16 cellular contexts compared by ENCODE assay signal in genomic region chr13:22592515-22592914, GRCh38.
"Had no signal": no experiment of that assay in that cellular context is flagged by ENCODE, and none has a peak within 500 bp of the region (broad histone marks: within the 10 kb centered on the region; RNA-seq: fewer than 3 reads in every experiment).

No MANE protein-coding gene starts in this region.

- H3K9me3 ChIP-seq: breast epithelium, thyroid gland had no signal

- H2AFZ ChIP-seq: parathyroid adenoma had no signal

- H3K27me3 ChIP-seq: breast epithelium, thyroid gland had no signal

- H3K36me3 Mint-ChIP-seq: activated naive CD4-positive, alpha-beta T cell treated with anti-CD3 and anti-CD28 coated beads, Interleukin-2, amount 50 U/mL, for 24 hours had no signal

- H3K27ac ChIP-seq: breast epithelium, dorsolateral prefrontal cortex, parathyroid adenoma, skin epidermis, thyroid gland had no signal

- H3K27ac Mint-ChIP-seq: activated B cell treated with CpG ODN at 0.5 μM for 24 hours; activated CD4-positive, alpha-beta T cell treated with anti-CD3 and anti-CD28 coated beads, Interleukin-2, amount 10 ng/mL, durations not matched to agents 7 days and 5 days; activated naive CD4-positive, alpha-beta T cell treated with anti-CD3 and anti-CD28 coated beads, Interleukin-2, amount 50 U/mL, for 24 hours; activated T-helper 2 cell treated with anti-CD3 and anti-CD28 coated beads, Interferon-gamma antibody, Interleukin-2, Interleukin-4, amounts not matched to agents 10 μg/mL and 5 μg/mL and 100 μg/mL, durations not matched to agents 14 hours and 24 hours and 36 hours; T-helper 1 cell treated with Interleukin-12 subunit alpha and Interleukin-12 subunit beta and Interleukin-4 antibody, amounts not matched to agents 30 μg/mL and 1 μg/mL, for 36 hours had no signal

- H3K36me3 ChIP-seq: breast epithelium, thyroid gland had no signal

- H3K4me3 ChIP-seq: breast epithelium, dorsolateral prefrontal cortex, skin epidermis, thyroid gland had no signal

- H3K79me2 ChIP-seq: parathyroid adenoma had no signal

- ATAC-seq: esophagus mucosa had no signal

- DNase-seq: activated B cell treated with CpG ODN at 0.5 μM for 24 hours; activated CD4-positive, alpha-beta T cell treated with anti-CD3 and anti-CD28 coated beads, Interleukin-2, amount 10 ng/mL, durations not matched to agents 7 days and 5 days; dorsolateral prefrontal cortex; foreskin melanocyte; head of caudate nucleus; islet precursor cell; retina; thyroid gland had no signal

- H3K4me3 Mint-ChIP-seq: activated B cell treated with CpG ODN at 0.5 μM for 24 hours; activated CD4-positive, alpha-beta T cell treated with anti-CD3 and anti-CD28 coated beads, Interleukin-2, amount 10 ng/mL, durations not matched to agents 7 days and 5 days; activated naive CD4-positive, alpha-beta T cell treated with anti-CD3 and anti-CD28 coated beads, Interleukin-2, amount 50 U/mL, for 24 hours; neural crest cell; T-helper 1 cell treated with Interleukin-12 subunit alpha and Interleukin-12 subunit beta and Interleukin-4 antibody, amounts not matched to agents 30 μg/mL and 1 μg/mL, for 36 hours had no signal

- H3K9me3 Mint-ChIP-seq: activated naive CD4-positive, alpha-beta T cell treated with anti-CD3 and anti-CD28 coated beads, Interleukin-2, amount 50 U/mL, for 24 hours had no signal

- H3K4me1 Mint-ChIP-seq: activated B cell treated with CpG ODN at 0.5 μM for 24 hours; activated CD4-positive, alpha-beta T cell treated with anti-CD3 and anti-CD28 coated beads, Interleukin-2, amount 10 ng/mL, durations not matched to agents 7 days and 5 days; activated naive CD4-positive, alpha-beta T cell treated with anti-CD3 and anti-CD28 coated beads, Interleukin-2, amount 50 U/mL, for 24 hours; neural crest cell had no signal

- H3K9ac ChIP-seq: parathyroid adenoma had no signal

- H3K27me3 Mint-ChIP-seq: activated B cell treated with CpG ODN at 0.5 μM for 24 hours; activated CD4-positive, alpha-beta T cell treated with anti-CD3 and anti-CD28 coated beads, Interleukin-2, amount 10 ng/mL, durations not matched to agents 7 days and 5 days had no signal

- H3K4me1 ChIP-seq: breast epithelium, parathyroid adenoma, thyroid gland had no signal
